Comparison of ENCODE assay signal across 1 cellular context in the genomic region with DNA sequence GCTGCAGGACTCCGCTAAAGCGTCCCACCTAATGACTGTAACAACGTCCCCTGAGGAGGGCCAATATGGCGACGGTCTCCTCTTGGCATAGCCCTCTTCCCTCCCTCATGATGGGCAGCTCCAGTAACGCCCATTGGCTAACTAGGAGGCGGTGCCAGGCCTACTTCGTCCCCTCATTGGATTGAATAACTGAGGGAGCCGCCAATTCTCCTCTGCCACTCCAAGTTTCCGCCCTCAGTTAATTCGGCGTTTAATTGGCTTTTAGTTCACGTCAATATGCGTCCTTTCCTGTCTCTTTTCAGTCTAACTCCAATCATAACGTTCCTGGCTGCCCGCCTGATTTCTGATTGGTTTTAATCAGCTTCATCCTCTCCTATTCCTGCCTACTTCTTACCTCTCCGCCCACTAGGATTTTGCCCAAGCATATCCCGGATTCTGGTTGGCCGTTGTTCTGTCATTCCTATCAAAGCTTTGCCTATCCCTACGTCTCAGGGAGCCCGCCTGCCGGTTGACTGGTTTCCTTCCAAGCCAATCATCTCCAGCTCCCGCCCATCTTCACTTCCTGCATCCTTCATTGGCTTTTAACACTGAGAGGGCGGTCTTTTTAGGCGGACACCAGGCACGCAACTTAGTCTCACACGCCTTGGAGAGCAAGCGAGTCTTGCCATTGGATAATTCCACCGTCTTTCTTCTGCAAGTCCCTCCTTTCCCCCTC.
TF ChIP-seq lines count a peak whose summit lies in the region.

No MANE protein-coding gene starts in this region.

TF ChIP-seq in K562, 482 proteins besides CTCF, POLR2A, EP300 and RAD21 (continued from another document and continues in another):
- TF ChIP-seq, protein P1, sequence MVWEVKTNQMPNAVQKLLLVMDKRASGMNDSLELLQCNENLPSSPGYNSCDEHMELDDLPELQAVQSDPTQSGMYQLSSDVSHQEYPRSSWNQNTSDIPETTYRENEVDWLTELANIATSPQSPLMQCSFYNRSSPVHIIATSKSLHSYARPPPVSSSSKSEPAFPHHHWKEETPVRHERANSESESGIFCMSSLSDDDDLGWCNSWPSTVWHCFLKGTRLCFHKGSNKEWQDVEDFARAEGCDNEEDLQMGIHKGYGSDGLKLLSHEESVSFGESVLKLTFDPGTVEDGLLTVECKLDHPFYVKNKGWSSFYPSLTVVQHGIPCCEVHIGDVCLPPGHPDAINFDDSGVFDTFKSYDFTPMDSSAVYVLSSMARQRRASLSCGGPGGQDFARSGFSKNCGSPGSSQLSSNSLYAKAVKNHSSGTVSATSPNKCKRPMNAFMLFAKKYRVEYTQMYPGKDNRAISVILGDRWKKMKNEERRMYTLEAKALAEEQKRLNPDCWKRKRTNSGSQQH (CRISPR knock-in tag; IDR thresholded peaks at IDR 0.05) = no peak
- TF ChIP-seq HIVEP1 (CRISPR knock-in tag; IDR thresholded peaks at IDR 0.05) (no peak), LARP7 (IDR thresholded peaks at IDR 0.05) (no peak), CHCHD3 (CRISPR knock-in tag; IDR thresholded peaks at IDR 0.05) (peak; percentile 82; the same call in 1 of the 2 replicates), MAFF (IDR thresholded peaks at IDR 0.05; ENCODE audit: low read length) (0 out of 2 replicates have a peak, but pooled peaks have one; percentile 4), DIDO1 (tag; IDR thresholded peaks at IDR 0.05; ENCODE audit: low read depth) (no peak), MAFK (IDR thresholded peaks at IDR 0.05; ENCODE audit: low read length) (no peak), ZNF785 (CRISPR knock-in tag; IDR thresholded peaks at IDR 0.05) (no peak), CEBPB (tag; IDR thresholded peaks at IDR 0.05) (no peak), SIRT6 (IDR thresholded peaks at IDR 0.05; ENCODE audit: low read depth, low read length) (no peak), NFIC (IDR thresholded peaks at IDR 0.05) (peak; percentile 35), NR1H2 (CRISPR knock-in tag; IDR thresholded peaks at IDR 0.05) (no peak), ZEB2 (IDR thresholded peaks at IDR 0.05) (no peak), DPF2 (IDR thresholded peaks at IDR 0.05) (no peak), ZNF668 (CRISPR knock-in tag; IDR thresholded peaks at IDR 0.05) (no peak), ZNF175 (CRISPR knock-in tag; IDR thresholded peaks at IDR 0.05; ENCODE audit: low read depth) (no peak), TAF15 (IDR thresholded peaks at IDR 0.05; ENCODE audit: low read depth, low read length) (no peak), ZNF12 (CRISPR knock-in tag; IDR thresholded peaks at IDR 0.05) (no peak), FUS (optimal IDR thresholded peaks at IDR 0.05; ENCODE audit: low read depth, low read length) (no peak), ASH1L (IDR thresholded peaks at IDR 0.05; ENCODE audit: borderline replicate concordance, low read depth, partially characterized antibody) (peak; percentile 100), SRSF3 (IDR thresholded peaks at IDR 0.05; ENCODE audit: insufficient read depth, low read length) (no peak), TAF9B (IDR thresholded peaks at IDR 0.05; ENCODE audit: partially characterized antibody) (no peak), NR2C1 (IDR thresholded peaks at IDR 0.05) (no peak), NR2C1 (tag; IDR thresholded peaks at IDR 0.05) (no peak), ZNF696 (CRISPR knock-in tag; conservative IDR thresholded peaks at IDR 0.05) (no peak), ZNF644 (tag; IDR thresholded peaks at IDR 0.05; ENCODE audit: low read depth) (no peak), SETDB1 (IDR thresholded peaks at IDR 0.05; ENCODE audit: low read length) (no peak)
- TF ChIP-seq, protein P2, sequence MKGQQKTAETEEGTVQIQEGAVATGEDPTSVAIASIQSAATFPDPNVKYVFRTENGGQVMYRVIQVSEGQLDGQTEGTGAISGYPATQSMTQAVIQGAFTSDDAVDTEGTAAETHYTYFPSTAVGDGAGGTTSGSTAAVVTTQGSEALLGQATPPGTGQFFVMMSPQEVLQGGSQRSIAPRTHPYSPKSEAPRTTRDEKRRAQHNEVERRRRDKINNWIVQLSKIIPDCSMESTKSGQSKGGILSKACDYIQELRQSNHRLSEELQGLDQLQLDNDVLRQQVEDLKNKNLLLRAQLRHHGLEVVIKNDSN (CRISPR knock-in tag; IDR thresholded peaks at IDR 0.05) = no peak
- TF ChIP-seq, protein P3, sequence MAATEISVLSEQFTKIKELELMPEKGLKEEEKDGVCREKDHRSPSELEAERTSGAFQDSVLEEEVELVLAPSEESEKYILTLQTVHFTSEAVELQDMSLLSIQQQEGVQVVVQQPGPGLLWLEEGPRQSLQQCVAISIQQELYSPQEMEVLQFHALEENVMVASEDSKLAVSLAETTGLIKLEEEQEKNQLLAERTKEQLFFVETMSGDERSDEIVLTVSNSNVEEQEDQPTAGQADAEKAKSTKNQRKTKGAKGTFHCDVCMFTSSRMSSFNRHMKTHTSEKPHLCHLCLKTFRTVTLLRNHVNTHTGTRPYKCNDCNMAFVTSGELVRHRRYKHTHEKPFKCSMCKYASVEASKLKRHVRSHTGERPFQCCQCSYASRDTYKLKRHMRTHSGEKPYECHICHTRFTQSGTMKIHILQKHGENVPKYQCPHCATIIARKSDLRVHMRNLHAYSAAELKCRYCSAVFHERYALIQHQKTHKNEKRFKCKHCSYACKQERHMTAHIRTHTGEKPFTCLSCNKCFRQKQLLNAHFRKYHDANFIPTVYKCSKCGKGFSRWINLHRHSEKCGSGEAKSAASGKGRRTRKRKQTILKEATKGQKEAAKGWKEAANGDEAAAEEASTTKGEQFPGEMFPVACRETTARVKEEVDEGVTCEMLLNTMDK (IDR thresholded peaks at IDR 0.05; ENCODE audit: borderline replicate concordance, insufficient read depth, low read depth, low read length, poor library complexity, severe bottlenecking) = no peak
- TF ChIP-seq, protein P4, sequence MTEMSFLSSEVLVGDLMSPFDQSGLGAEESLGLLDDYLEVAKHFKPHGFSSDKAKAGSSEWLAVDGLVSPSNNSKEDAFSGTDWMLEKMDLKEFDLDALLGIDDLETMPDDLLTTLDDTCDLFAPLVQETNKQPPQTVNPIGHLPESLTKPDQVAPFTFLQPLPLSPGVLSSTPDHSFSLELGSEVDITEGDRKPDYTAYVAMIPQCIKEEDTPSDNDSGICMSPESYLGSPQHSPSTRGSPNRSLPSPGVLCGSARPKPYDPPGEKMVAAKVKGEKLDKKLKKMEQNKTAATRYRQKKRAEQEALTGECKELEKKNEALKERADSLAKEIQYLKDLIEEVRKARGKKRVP (CRISPR knock-in tag; IDR thresholded peaks at IDR 0.05) = no peak
- TF ChIP-seq, protein P5, sequence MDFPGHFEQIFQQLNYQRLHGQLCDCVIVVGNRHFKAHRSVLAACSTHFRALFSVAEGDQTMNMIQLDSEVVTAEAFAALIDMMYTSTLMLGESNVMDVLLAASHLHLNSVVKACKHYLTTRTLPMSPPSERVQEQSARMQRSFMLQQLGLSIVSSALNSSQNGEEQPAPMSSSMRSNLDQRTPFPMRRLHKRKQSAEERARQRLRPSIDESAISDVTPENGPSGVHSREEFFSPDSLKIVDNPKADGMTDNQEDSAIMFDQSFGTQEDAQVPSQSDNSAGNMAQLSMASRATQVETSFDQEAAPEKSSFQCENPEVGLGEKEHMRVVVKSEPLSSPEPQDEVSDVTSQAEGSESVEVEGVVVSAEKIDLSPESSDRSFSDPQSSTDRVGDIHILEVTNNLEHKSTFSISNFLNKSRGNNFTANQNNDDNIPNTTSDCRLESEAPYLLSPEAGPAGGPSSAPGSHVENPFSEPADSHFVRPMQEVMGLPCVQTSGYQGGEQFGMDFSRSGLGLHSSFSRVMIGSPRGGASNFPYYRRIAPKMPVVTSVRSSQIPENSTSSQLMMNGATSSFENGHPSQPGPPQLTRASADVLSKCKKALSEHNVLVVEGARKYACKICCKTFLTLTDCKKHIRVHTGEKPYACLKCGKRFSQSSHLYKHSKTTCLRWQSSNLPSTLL (IDR thresholded peaks at IDR 0.05) = no peak
- TF ChIP-seq, protein P6, sequence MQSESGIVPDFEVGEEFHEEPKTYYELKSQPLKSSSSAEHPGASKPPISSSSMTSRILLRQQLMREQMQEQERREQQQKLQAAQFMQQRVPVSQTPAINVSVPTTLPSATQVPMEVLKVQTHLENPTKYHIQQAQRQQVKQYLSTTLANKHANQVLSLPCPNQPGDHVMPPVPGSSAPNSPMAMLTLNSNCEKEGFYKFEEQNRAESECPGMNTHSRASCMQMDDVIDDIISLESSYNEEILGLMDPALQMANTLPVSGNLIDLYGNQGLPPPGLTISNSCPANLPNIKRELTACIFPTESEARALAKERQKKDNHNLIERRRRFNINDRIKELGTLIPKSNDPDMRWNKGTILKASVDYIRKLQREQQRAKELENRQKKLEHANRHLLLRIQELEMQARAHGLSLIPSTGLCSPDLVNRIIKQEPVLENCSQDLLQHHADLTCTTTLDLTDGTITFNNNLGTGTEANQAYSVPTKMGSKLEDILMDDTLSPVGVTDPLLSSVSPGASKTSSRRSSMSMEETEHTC (IDR thresholded peaks at IDR 0.05) = no peak
- TF ChIP-seq, protein P7, sequence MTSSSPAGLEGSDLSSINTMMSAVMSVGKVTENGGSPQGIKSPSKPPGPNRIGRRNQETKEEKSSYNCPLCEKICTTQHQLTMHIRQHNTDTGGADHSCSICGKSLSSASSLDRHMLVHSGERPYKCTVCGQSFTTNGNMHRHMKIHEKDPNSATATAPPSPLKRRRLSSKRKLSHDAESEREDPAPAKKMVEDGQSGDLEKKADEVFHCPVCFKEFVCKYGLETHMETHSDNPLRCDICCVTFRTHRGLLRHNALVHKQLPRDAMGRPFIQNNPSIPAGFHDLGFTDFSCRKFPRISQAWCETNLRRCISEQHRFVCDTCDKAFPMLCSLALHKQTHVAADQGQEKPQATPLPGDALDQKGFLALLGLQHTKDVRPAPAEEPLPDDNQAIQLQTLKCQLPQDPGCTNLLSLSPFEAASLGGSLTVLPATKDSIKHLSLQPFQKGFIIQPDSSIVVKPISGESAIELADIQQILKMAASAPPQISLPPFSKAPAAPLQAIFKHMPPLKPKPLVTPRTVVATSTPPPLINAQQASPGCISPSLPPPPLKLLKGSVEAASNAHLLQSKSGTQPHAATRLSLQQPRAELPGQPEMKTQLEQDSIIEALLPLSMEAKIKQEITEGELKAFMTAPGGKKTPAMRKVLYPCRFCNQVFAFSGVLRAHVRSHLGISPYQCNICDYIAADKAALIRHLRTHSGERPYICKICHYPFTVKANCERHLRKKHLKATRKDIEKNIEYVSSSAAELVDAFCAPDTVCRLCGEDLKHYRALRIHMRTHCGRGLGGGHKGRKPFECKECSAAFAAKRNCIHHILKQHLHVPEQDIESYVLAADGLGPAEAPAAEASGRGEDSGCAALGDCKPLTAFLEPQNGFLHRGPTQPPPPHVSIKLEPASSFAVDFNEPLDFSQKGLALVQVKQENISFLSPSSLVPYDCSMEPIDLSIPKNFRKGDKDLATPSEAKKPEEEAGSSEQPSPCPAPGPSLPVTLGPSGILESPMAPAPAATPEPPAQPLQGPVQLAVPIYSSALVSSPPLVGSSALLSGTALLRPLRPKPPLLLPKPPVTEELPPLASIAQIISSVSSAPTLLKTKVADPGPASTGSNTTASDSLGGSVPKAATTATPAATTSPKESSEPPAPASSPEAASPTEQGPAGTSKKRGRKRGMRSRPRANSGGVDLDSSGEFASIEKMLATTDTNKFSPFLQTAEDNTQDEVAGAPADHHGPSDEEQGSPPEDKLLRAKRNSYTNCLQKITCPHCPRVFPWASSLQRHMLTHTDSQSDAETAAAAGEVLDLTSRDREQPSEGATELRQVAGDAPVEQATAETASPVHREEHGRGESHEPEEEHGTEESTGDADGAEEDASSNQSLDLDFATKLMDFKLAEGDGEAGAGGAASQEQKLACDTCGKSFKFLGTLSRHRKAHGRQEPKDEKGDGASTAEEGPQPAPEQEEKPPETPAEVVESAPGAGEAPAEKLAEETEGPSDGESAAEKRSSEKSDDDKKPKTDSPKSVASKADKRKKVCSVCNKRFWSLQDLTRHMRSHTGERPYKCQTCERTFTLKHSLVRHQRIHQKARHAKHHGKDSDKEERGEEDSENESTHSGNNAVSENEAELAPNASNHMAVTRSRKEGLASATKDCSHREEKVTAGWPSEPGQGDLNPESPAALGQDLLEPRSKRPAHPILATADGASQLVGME (CRISPR knock-in tag; IDR thresholded peaks at IDR 0.05) = no peak
- TF ChIP-seq, protein P8, sequence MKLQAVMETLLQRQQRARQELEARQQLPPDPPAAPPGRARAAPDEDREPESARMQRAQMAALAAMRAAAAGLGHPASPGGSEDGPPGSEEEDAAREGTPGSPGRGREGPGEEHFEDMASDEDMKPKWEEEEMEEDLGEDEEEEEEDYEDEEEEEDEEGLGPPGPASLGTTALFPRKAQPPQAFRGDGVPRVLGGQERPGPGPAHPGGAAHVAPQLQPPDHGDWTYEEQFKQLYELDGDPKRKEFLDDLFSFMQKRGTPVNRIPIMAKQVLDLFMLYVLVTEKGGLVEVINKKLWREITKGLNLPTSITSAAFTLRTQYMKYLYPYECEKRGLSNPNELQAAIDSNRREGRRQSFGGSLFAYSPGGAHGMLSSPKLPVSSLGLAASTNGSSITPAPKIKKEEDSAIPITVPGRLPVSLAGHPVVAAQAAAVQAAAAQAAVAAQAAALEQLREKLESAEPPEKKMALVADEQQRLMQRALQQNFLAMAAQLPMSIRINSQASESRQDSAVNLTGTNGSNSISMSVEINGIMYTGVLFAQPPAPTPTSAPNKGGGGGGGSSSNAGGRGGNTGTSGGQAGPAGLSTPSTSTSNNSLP (IDR thresholded peaks at IDR 0.05; ENCODE audit: borderline replicate concordance, low read depth, low read length) = peak; percentile 100
- TF ChIP-seq, protein P9, sequence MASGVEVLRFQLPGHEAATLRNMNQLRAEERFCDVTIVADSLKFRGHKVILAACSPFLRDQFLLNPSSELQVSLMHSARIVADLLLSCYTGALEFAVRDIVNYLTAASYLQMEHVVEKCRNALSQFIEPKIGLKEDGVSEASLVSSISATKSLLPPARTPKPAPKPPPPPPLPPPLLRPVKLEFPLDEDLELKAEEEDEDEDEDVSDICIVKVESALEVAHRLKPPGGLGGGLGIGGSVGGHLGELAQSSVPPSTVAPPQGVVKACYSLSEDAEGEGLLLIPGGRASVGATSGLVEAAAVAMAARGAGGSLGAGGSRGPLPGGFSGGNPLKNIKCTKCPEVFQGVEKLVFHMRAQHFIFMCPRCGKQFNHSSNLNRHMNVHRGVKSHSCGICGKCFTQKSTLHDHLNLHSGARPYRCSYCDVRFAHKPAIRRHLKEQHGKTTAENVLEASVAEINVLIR (CRISPR knock-in tag; IDR thresholded peaks at IDR 0.05) = peak; percentile 57; the same call in 1 of the 2 replicates
- TF ChIP-seq, protein P10, sequence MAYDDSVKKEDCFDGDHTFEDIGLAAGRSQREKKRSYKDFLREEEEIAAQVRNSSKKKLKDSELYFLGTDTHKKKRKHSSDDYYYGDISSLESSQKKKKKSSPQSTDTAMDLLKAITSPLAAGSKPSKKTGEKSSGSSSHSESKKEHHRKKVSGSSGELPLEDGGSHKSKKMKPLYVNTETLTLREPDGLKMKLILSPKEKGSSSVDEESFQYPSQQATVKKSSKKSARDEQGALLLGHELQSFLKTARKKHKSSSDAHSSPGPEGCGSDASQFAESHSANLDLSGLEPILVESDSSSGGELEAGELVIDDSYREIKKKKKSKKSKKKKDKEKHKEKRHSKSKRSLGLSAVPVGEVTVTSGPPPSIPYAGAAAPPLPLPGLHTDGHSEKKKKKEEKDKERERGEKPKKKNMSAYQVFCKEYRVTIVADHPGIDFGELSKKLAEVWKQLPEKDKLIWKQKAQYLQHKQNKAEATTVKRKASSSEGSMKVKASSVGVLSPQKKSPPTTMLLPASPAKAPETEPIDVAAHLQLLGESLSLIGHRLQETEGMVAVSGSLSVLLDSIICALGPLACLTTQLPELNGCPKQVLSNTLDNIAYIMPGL (CRISPR knock-in tag; IDR thresholded peaks at IDR 0.05) = no peak
